8 cellular contexts compared by ENCODE assay signal in genomic region chr20:3749689-3750639, GRCh38. TPM values are rescaled to one million over a fixed set of nuclear protein-coding genes. Genes with fewer than 3 reads are reported as not detected.
DNase-seq lines count a peak whose midpoint lies in the region; ATAC-seq and TF ChIP-seq lines count a peak whose summit lies in the region.

No MANE protein-coding gene starts in this region.

- no peaks in the 10 kb centered on the region for H3K36me3 Mint-ChIP-seq in mesothelial cell of epicardium

- no peak overlapping the region for H3K27ac Mint-ChIP-seq in mesothelial cell of epicardium

- peak overlapping the region; percentile 63 for H3K4me3 Mint-ChIP-seq in mesothelial cell of epicardium

- H3K4me1 ChIP-seq in Panc1 (ENCODE audit: control insufficient read depth, insufficient read depth, low read length) = no peaks in the 10 kb centered on the region; the same call in 1 of the 2 replicates

- peak overlapping the region; percentile 30 to 47 for H3K4me3 ChIP-seq in Panc1 (ENCODE audit: low read depth in 2 of 2, low read length in 2 of 2)

- H3K36me3 ChIP-seq in Panc1 (ENCODE audit: control insufficient read depth, insufficient read depth, low read length) = no peaks in the 10 kb centered on the region

- intact Hi-C loops in Right ventricle myocardium superior (cut with DNase I) = loop anchor here (10.0 kb wide), 1 partner anchor 75 kb away; no protein-coding TSS in a partner anchor
- intact Hi-C loops in cardiac septum (cut with DNase I) = loop anchor here (5.0 kb wide), 1 partner anchor 33 kb away; no protein-coding TSS in a partner anchor
- intact Hi-C loops in Panc1 (cut with micrococcal nuclease; ENCODE audit: unreplicated experiment) = loop anchor here (10.0 kb wide), 1 partner anchor 75 kb away; no protein-coding TSS in a partner anchor

- TF ChIP-seq CTCF in Panc1 (IDR thresholded peaks at IDR 0.05) (peak; percentile 98), mesothelial cell of epicardium (IDR thresholded peaks at IDR 0.05; ENCODE audit: unreplicated experiment) (peak; percentile 88)

- H3K9me3 Mint-ChIP-seq in mesothelial cell of epicardium = no peaks in the 10 kb centered on the region

- no peak for DNase-seq in Right ventricle myocardium superior
- DNase-seq in cardiac septum (ENCODE audit: low spot score) = no peak
- DNase-seq in Panc1 (ENCODE audit: low read depth, low spot score) = no peak
- peak; percentile 10 for DNase-seq in dermis blood vessel endothelial cell
- peak; percentile 49 to 75 for DNase-seq in mesothelial cell of epicardium (ENCODE audit: low spot score in 2 of 2, unreplicated experiment in 2 of 2)
- no peak for DNase-seq in superior temporal gyrus (ENCODE audit: extremely low spot score)
- no peak for DNase-seq in NCI-H2107 treated with DMSO at 0.1 percent for 48 hours (lab: John Stamatoyannopoulos, UW; ENCODE audit: unreplicated experiment)
- no peak for DNase-seq in pons (ENCODE audit: low spot score)

- no peaks in the 10 kb centered on the region for H3K9me3 ChIP-seq in Panc1 (ENCODE audit: control insufficient read depth, insufficient read depth, low read depth, low read length)

- peaks cover 74% of the 10 kb centered on the region for H3K27me3 Mint-ChIP-seq in mesothelial cell of epicardium (ENCODE audit: low read depth)

- no TSS peak for BruUV-seq in Panc1 (replicated peaks; lab: Mats Ljungman, UMichigan)

- POLR2A ChIA-PET in Panc1 (lab: Charles Lee) = no interaction called here

- peaks cover 6% of the 10 kb centered on the region for H3K27me3 ChIP-seq in Panc1 (ENCODE audit: control insufficient read depth, insufficient read depth, low read length)

- H3K27ac ChIP-seq in Panc1 (ENCODE audit: low read length) = no peak overlapping the region

- in situ Hi-C loops in Panc1 (cut with HindIII; ENCODE audit: low pct_unique_long_range_greater_than_20kb, low sequenced_read_pairs) = no loop called here

- peaks cover 4% of the 10 kb centered on the region for H3K4me1 Mint-ChIP-seq in mesothelial cell of epicardium

- ATAC-seq in Right ventricle myocardium superior (ENCODE audit: poor library complexity) (peak; percentile 10), Panc1 (peak; percentile 54)

- CTCF ChIA-PET in Panc1 (lab: Charles Lee) = interaction anchor here (0.7 to 2.1 kb wide), 4 partner anchors 19 to 73 kb away, joined by 3 to 10 read pairs (median 4); no protein-coding TSS in a partner anchor

RNA-seq across cellular contexts. Expression of gene HSPA12B, which starts 17.5 kb away (rescaled TPM):
- 16.6 TPM for total RNA-seq in Right ventricle myocardium superior
- total RNA-seq in cardiac septum = 9.2 TPM
- total RNA-seq in Panc1 (2021; ENCODE audit: unreplicated experiment) = 0.21 TPM
- polyA plus RNA-seq in Panc1 (2012; ENCODE audit: insufficient read length) = 0.51 TPM
- 15.1 and 16.7 TPM in 2 replicates for total RNA-seq in dermis blood vessel endothelial cell
- total RNA-seq in mesothelial cell of epicardium = 11.5 to 13.0 TPM (median 12.0 TPM) in 3 replicates

RNA-seq across cellular contexts. Expression of gene ADISSP, which starts 17.6 kb away (rescaled TPM):
- 11.3 TPM for total RNA-seq in Right ventricle myocardium superior
- 9.9 TPM for total RNA-seq in cardiac septum
- total RNA-seq in Panc1 (2021; ENCODE audit: unreplicated experiment) = 100 TPM
- 137 TPM for polyA plus RNA-seq in Panc1 (2012; ENCODE audit: insufficient read length)
- 12.1 and 34.7 TPM in 2 replicates for total RNA-seq in dermis blood vessel endothelial cell
- 24.3 to 26.5 TPM (median 24.9 TPM) in 3 replicates for total RNA-seq in mesothelial cell of epicardium

RNA-seq across cellular contexts. Expression of gene SPEF1, which starts 31.3 kb away (rescaled TPM):
- 0.32 TPM for total RNA-seq in Right ventricle myocardium superior
- total RNA-seq in cardiac septum = not detected
- 0.41 TPM for total RNA-seq in Panc1 (2021; ENCODE audit: unreplicated experiment)
- polyA plus RNA-seq in Panc1 (2012; ENCODE audit: insufficient read length) = 0.28 TPM
- 0.05 TPM in 1 of 2 replicates, not detected in the other for total RNA-seq in dermis blood vessel endothelial cell
- total RNA-seq in mesothelial cell of epicardium = 0.27 to 0.40 TPM (median 0.34 TPM) in 3 replicates

RNA-seq across cellular contexts. Expression of gene CENPB, which starts 36.6 kb away (rescaled TPM):
- total RNA-seq in Right ventricle myocardium superior = 68.3 TPM
- 79.8 TPM for total RNA-seq in cardiac septum
- total RNA-seq in Panc1 (2021; ENCODE audit: unreplicated experiment) = 154 TPM
- 149 TPM for polyA plus RNA-seq in Panc1 (2012; ENCODE audit: insufficient read length)
- total RNA-seq in dermis blood vessel endothelial cell = 115 and 124 TPM in 2 replicates
- total RNA-seq in mesothelial cell of epicardium = 63.0 to 64.2 TPM (median 63.0 TPM) in 3 replicates

RNA-seq across cellular contexts. Expression of gene SIGLEC1, which starts 37.6 kb away (rescaled TPM):
- total RNA-seq in Right ventricle myocardium superior = 9.6 TPM
- 2.4 TPM for total RNA-seq in cardiac septum
- 0.03 TPM for total RNA-seq in Panc1 (2021; ENCODE audit: unreplicated experiment)
- not detected for polyA plus RNA-seq in Panc1 (2012; ENCODE audit: insufficient read length)
- not detected in 2 replicates for total RNA-seq in dermis blood vessel endothelial cell
- total RNA-seq in mesothelial cell of epicardium = 0.04 TPM in 1 of 3 replicates, not detected in the others

Comparison
In these comparisons a context has a peak if more than half of its experiments do, and no peak if none do; other contexts are left out.
1. DNase-seq: peak in dermis blood vessel endothelial cell (single experiment) and mesothelial cell of epicardium (2 of 2); none in Right ventricle myocardium superior (single experiment), cardiac septum (single experiment), Panc1 (single experiment), superior temporal gyrus (single experiment), NCI-H2107 treated with DMSO at 0.1 percent for 48 hours (single experiment) and pons (single experiment).